In the genomic region with DNA sequence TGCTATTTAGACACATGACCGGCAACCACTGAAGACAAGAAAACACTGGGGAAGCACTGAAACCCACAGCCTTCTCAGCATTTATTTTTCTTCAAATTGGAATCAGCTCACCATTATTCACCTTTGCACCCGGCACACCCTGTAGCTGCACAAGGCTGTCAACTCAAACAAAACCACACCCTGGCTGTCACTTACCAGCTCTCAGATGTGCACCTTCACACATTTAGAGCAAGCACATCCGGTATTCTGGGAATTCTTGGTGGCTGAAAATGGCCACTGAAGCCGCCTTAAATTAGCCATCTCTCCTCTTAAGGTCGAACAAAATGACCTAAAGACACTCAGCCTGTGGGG, we compare ENCODE assay signal across 7 cellular contexts. TPM values are rescaled to one million over a fixed set of nuclear protein-coding genes. Genes with fewer than 3 reads are reported as not detected.
DNase-seq lines count a peak whose midpoint lies in the region; ATAC-seq, FAIRE-seq and TF ChIP-seq lines count a peak whose summit lies in the region.

No MANE protein-coding gene starts in this region.

- H2BK120ac ChIP-seq in H1 (replicated peaks; ENCODE audit: low read depth, low read length), result peak overlapping the region; percentile 57

- peaks cover 4% of the 10 kb centered on the region; the same call in 1 of the 2 replicates for H3K79me1 ChIP-seq in H1 (ENCODE audit: low read depth, low read length)

- no peak for FAIRE-seq in H1 (lab: Jason Lieb, UNC)
- no peak for FAIRE-seq in D721Med (lab: Jason Lieb, UNC)

- TF ChIP-seq POLR2A in H1 (IDR thresholded peaks at IDR 0.05; ENCODE audit: control extremely low read depth in 1 of 2, low read depth in 2 of 2, low read length in 2 of 2) (no peak), gastrocnemius medialis (IDR thresholded peaks at IDR 0.05) (no peak)

- H3K4me3 ChIP-seq in H1 (ENCODE audit: extremely low read depth in 1 of 4, insufficient read depth in 2 of 4, low read depth in 3 of 4, low read length in 4 of 4) (peak overlapping the region; percentile 6 to 56 (median 42); a peak in 6 of 8 replicates), gastrocnemius medialis (peak overlapping the region in 2 of 4 donors; percentile 17 to 34)

- H3K18ac ChIP-seq in H1 (ENCODE audit: extremely low read depth, low read length), result peak overlapping the region; percentile 91; the same call in 1 of the 2 replicates

- H4K8ac ChIP-seq in H1 (ENCODE audit: extremely low read depth, insufficient read depth, low read length), result no peak overlapping the region; the same call in 1 of the 2 replicates

- H2AK5ac ChIP-seq in H1 (ENCODE audit: low read depth, low read length), result peak overlapping the region; percentile 60; the same call in 1 of the 2 replicates

- H3K27ac ChIP-seq in H1 (ENCODE audit: low read depth, low read length) (peak overlapping the region; percentile 68; the same call in 1 of the 2 replicates), gastrocnemius medialis (peak overlapping the region in 3 of 4 donors; percentile 54 to 73 (median 63))

- H3K4me1 ChIP-seq in H1 (replicated peaks in 1 of 4; ENCODE audit: control insufficient read depth in 3 of 4, insufficient read depth in 4 of 4, low read length in 3 of 4) (peaks cover 12 to 36% (median 26%) of the 10 kb centered on the region in 4 experiments), gastrocnemius medialis (peaks cover 23 to 36% of the 10 kb centered on the region in 2 donors)

- POLR2A ChIA-PET in H1 (lab: Charles Lee; ENCODE audit: partially characterized antibody), result interaction anchor here (1.0 to 2.4 kb wide), 6 partner anchors 11 to 123 kb away, joined by 3 to 9 read pairs (median 5); a partner anchor contains a TSS

- intact Hi-C loops in gastrocnemius medialis (cut with DNase I; ENCODE audit: low total_unique reads), result loop anchor here (1.0 to 10.0 kb wide), 2 partner anchors 177 to 688 kb away; a partner anchor contains a TSS

- peak overlapping the region; percentile 88 for H2BK15ac ChIP-seq in H1 (ENCODE audit: low read length)

- peak overlapping the region; percentile 96 for H2BK5ac ChIP-seq in H1 (ENCODE audit: low read depth, low read length)

- H3K79me2 ChIP-seq in H1 (ENCODE audit: control insufficient read depth in 1 of 2, insufficient read depth in 2 of 2, low read length in 2 of 2), result no peaks in the 10 kb centered on the region

- DNase-seq in T-helper 9 cell, result peak; percentile 41
- DNase-seq in H1 (ENCODE audit: low read depth in 1 of 2, low spot score in 2 of 2), result no peak
- DNase-seq in gastrocnemius medialis, result no peak
- no peak for DNase-seq in D721Med (ENCODE audit: insufficient read length, low spot score)
- DNase-seq in HCEC 1CT, result no peak

- no peak for TF ChIP-seq RAD21 in H1 (IDR thresholded peaks at IDR 0.05 in 1 of 2, conservative IDR thresholded peaks at IDR 0.05 in 1 of 2; ENCODE audit: low read depth in 2 of 2, low read length in 2 of 2)

- no peak overlapping the region for H3K56ac ChIP-seq in H1 (replicated peaks; ENCODE audit: insufficient read length, low read depth, low read length)

- H4K5ac ChIP-seq in H1 (ENCODE audit: insufficient read length, low read depth, low read length), result peak overlapping the region; percentile 13

- no peak overlapping the region for H3K23ac ChIP-seq in H1 (ENCODE audit: insufficient read length)

- H3K27me3 ChIP-seq in H1 (replicated peaks in 1 of 4; ENCODE audit: control insufficient read depth in 3 of 4, extremely low read depth in 1 of 4, insufficient read depth in 3 of 4, low read length in 3 of 4) (peaks cover 19 to 38% (median 32%) of the 10 kb centered on the region in 4 experiments), gastrocnemius medialis (peaks cover 0 to 9% (median 0%) of the 10 kb centered on the region in 3 donors)

- peak overlapping the region; percentile 78; the same call in 1 of the 2 replicates for H2AFZ ChIP-seq in H1 (ENCODE audit: low read length)

- no peak overlapping the region for H3K14ac ChIP-seq in H1 (ENCODE audit: insufficient read length)

- peak overlapping the region; percentile 98 for H2BK12ac ChIP-seq in H1 (ENCODE audit: low read depth, low read length)

- 53% methylated on average over 5 of the region's 5 CpGs; no CpG with 5 or more reads in 1 of the 2 experiments for WGBS in H1 (ENCODE audit: extremely low coverage in 1 of 2, insufficient coverage in 1 of 2, insufficient read length in 1 of 2, insufficient replicate concordance in 2 of 2, low coverage in 1 of 2, low lambda C conversion rate in 2 of 2, missing lambda C conversion rate in 1 of 2), 2 experiments

- peaks cover 14% of the 10 kb centered on the region for H3K23me2 ChIP-seq in H1 (ENCODE audit: low read depth, low read length)

- peak overlapping the region; percentile 8 for H3K4ac ChIP-seq in H1 (replicated peaks; ENCODE audit: insufficient read length, low read depth, low read length)

- H3K36me3 ChIP-seq in H1 (ENCODE audit: control insufficient read depth in 2 of 4, insufficient read depth in 4 of 4, low read length in 3 of 4) (no peaks in the 10 kb centered on the region), gastrocnemius medialis (no peaks in the 10 kb centered on the region)

- peak overlapping the region; percentile 90; the same call in 1 of the 2 replicates for H2BK20ac ChIP-seq in H1 (ENCODE audit: low read length)

- H3K9ac ChIP-seq in H1 (replicated peaks in 1 of 4; ENCODE audit: extremely low read depth in 1 of 4, low read depth in 3 of 4, low read length in 3 of 4), result peak overlapping the region in 3 of 4 experiments; percentile 42 to 51 (median 45); a peak in 3 of 7 replicates

- H4K20me1 ChIP-seq in H1 (replicated peaks in 1 of 2; ENCODE audit: control insufficient read depth in 1 of 2, insufficient read depth in 2 of 2, low read length in 2 of 2), result peaks cover under 1 to 8% of the 10 kb centered on the region in 2 experiments

- TF ChIP-seq CTCF in H1 (IDR thresholded peaks at IDR 0.05; ENCODE audit: control extremely low read depth in 1 of 3, insufficient read depth in 1 of 3, low read depth in 1 of 3, low read length in 3 of 3) (no peak), gastrocnemius medialis (IDR thresholded peaks at IDR 0.05 in 4 of 5, conservative IDR thresholded peaks at IDR 0.05 in 1 of 5) (no peak), D721Med (IDR thresholded peaks at IDR 0.05; ENCODE audit: insufficient read depth, missing control alignments) (no peak)

- H4K91ac ChIP-seq in H1 (replicated peaks; ENCODE audit: insufficient read length, low read length), result peak overlapping the region; percentile 83

- H3K9me3 ChIP-seq in H1 (ENCODE audit: insufficient read depth in 2 of 2, low read depth in 1 of 2, low read length in 1 of 2) (no peaks in the 10 kb centered on the region), gastrocnemius medialis (no peaks in the 10 kb centered on the region)

- ATAC-seq in GM18907 (IDR thresholded peaks at IDR 0.05; ENCODE audit: unreplicated experiment) (peak; percentile 25), HG02884 (IDR thresholded peaks at IDR 0.05; ENCODE audit: unreplicated experiment) (peak; percentile 37), gastrocnemius medialis (no peak)

- no peak for TF ChIP-seq EP300 in H1 (IDR thresholded peaks at IDR 0.05; ENCODE audit: borderline replicate concordance in 1 of 2, low read depth in 2 of 2, low read length in 2 of 2)

- H3K4me2 ChIP-seq in H1 (ENCODE audit: insufficient read depth in 1 of 2, low read depth in 2 of 2, low read length in 2 of 2), result peak overlapping the region; percentile 78 to 94

- CTCF ChIA-PET in H1 (lab: Charles Lee; ENCODE audit: partially characterized antibody), result interaction anchor here (1.0 to 3.8 kb wide), 13 partner anchors 9 to 661 kb away, joined by 3 to 18 read pairs (median 5); no protein-coding TSS in a partner anchor

- in situ Hi-C loops in gastrocnemius medialis (cut with MboI; ENCODE audit: low sequenced_read_pairs in 4 of 4), result loop anchor here in 2 of 4 donors (25.0 kb wide), 1 partner anchor 175 kb away; a partner anchor contains a TSS

TF ChIP-seq in H1, 55 proteins besides CTCF, POLR2A, EP300 and RAD21 (continues in another document):
- TF ChIP-seq ASH2L (IDR thresholded peaks at IDR 0.05; ENCODE audit: low read length) (no peak), BRCA1 (IDR thresholded peaks at IDR 0.05; ENCODE audit: low read depth, low read length) (no peak)

RNA-seq across cellular contexts. Expression of a gene that starts 5.9 kb away (rescaled TPM):
- total RNA-seq in H1 (2021; fragmentation: NEBNext Ultra II Directional; extraction: Animal tissue kit (Norgen Biotek cat#: 25700)), result 3.9 and 4.9 TPM in 2 replicates
- polyA plus RNA-seq in H1 (2011; rRNA removed), result 1.7 and 3.1 TPM in 2 replicates
- polyA plus RNA-seq in H1 (2011; cell fraction: cytosol; rRNA removed), result 2.3 TPM
- polyA plus RNA-seq in H1 (2011; cell fraction: nucleus; rRNA removed), result 9.8 TPM
- 1.5 to 2.1 TPM (median 1.9 TPM) in 4 replicates for polyA plus RNA-seq in H1 (2012, experiment 1 of 2)
- polyA plus RNA-seq in H1 (2012, experiment 2 of 2), result 2.0 TPM
- polyA plus RNA-seq in H1 (2013, experiment 1 of 2), result 3.7 TPM
- polyA plus RNA-seq in H1 (2013, experiment 2 of 2), result 3.2 TPM
- polyA minus RNA-seq in H1 (2011; rRNA and poly(A)+ RNA removed), result 1.7 and 2.4 TPM in 2 replicates
- 2.5 TPM for polyA minus RNA-seq in H1 (2011; cell fraction: cytosol; rRNA and poly(A)+ RNA removed)
- 5.8 TPM for polyA minus RNA-seq in H1 (2011; cell fraction: nucleus; rRNA and poly(A)+ RNA removed)
- 1 to 10 TPM; 1.8 to 6.0 (median 3.4) TPM for total RNA-seq in gastrocnemius medialis

RNA-seq across cellular contexts. Expression of a gene that starts 6.2 kb away (rescaled TPM):
- total RNA-seq in H1 (2021; fragmentation: NEBNext Ultra II Directional; extraction: Animal tissue kit (Norgen Biotek cat#: 25700)), result not detected in 2 replicates
- 0.09 TPM in 1 of 2 replicates, not detected in the other for polyA plus RNA-seq in H1 (2011; rRNA removed)
- polyA plus RNA-seq in H1 (2011; cell fraction: cytosol; rRNA removed), result 0.36 TPM
- 0.90 TPM for polyA plus RNA-seq in H1 (2011; cell fraction: nucleus; rRNA removed)
- polyA plus RNA-seq in H1 (2012, experiment 1 of 2), result 0.25 TPM in 1 of 4 replicates, not detected in the others
- polyA plus RNA-seq in H1 (2012, experiment 2 of 2), result not detected
- polyA plus RNA-seq in H1 (2013, experiment 1 of 2), result 0.12 TPM
- polyA plus RNA-seq in H1 (2013, experiment 2 of 2), result 0.13 TPM
- polyA minus RNA-seq in H1 (2011; rRNA and poly(A)+ RNA removed), result not detected in 2 replicates
- polyA minus RNA-seq in H1 (2011; cell fraction: cytosol; rRNA and poly(A)+ RNA removed), result not detected
- not detected for polyA minus RNA-seq in H1 (2011; cell fraction: nucleus; rRNA and poly(A)+ RNA removed)
- not detected for total RNA-seq in gastrocnemius medialis

RNA-seq across cellular contexts. Expression of a gene that starts 56.4 kb away (rescaled TPM):
- 75.0 and 78.9 TPM in 2 replicates for total RNA-seq in H1 (2021; fragmentation: NEBNext Ultra II Directional; extraction: Animal tissue kit (Norgen Biotek cat#: 25700))
- 68.2 and 70.5 TPM in 2 replicates for polyA plus RNA-seq in H1 (2011; rRNA removed)
- 87.3 TPM for polyA plus RNA-seq in H1 (2011; cell fraction: cytosol; rRNA removed)
- 69.7 TPM for polyA plus RNA-seq in H1 (2011; cell fraction: nucleus; rRNA removed)
- 60.0 to 63.7 TPM (median 62.1 TPM) in 4 replicates for polyA plus RNA-seq in H1 (2012, experiment 1 of 2)
- polyA plus RNA-seq in H1 (2012, experiment 2 of 2), result 36.0 TPM
- 49.9 TPM for polyA plus RNA-seq in H1 (2013, experiment 1 of 2)
- polyA plus RNA-seq in H1 (2013, experiment 2 of 2), result 51.6 TPM
- 98.4 and 122 TPM in 2 replicates for polyA minus RNA-seq in H1 (2011; rRNA and poly(A)+ RNA removed)
- 68.6 TPM for polyA minus RNA-seq in H1 (2011; cell fraction: cytosol; rRNA and poly(A)+ RNA removed)
- 76.8 TPM for polyA minus RNA-seq in H1 (2011; cell fraction: nucleus; rRNA and poly(A)+ RNA removed)
- total RNA-seq in gastrocnemius medialis, result 10 to 100 TPM; 21.7 to 48.7 (median 34.7) TPM

Comparison
In these comparisons a context has a peak if more than half of its experiments do, and no peak if none do; other contexts are left out.
1. ATAC-seq: peak in GM18907 (single experiment) and HG02884 (single experiment); none in gastrocnemius medialis (0 of 2).